Comparison of ENCODE assay signal across 18 cellular contexts in genomic region chr22:43869001-43869400, GRCh38. TPM values are rescaled to one million over a fixed set of nuclear protein-coding genes. Genes with fewer than 3 reads are reported as not detected.
"Had no signal": no experiment of that assay in that cellular context is flagged by ENCODE, and none has a peak within 500 bp of the region (broad histone marks: within the 10 kb centered on the region; RNA-seq: fewer than 3 reads in every experiment).

No MANE protein-coding gene starts in this region.

RNA-seq across cellular contexts. Expression of gene SULT4A1, which starts 6.7 kb away (rescaled TPM):
- total RNA-seq: left lobe of liver, lower lobe of right lung, mononuclear cell, natural killer cell, osteocyte, posterior vena cava, psoas muscle, thoracic aorta had no signal
- polyA plus RNA-seq: liver had no signal

RNA-seq across cellular contexts. Expression of gene PNPLA5, which starts 22.8 kb away (rescaled TPM):
- total RNA-seq: left cardiac atrium, left lobe of liver, liver, lower lobe of right lung, mesothelial cell of epicardium, mononuclear cell, natural killer cell, occipital lobe, osteocyte, posterior vena cava, psoas muscle, sigmoid colon, spleen, subcutaneous adipose tissue, thoracic aorta, ureter, uterus had no signal
- polyA plus RNA-seq: liver, sigmoid colon, small intestine, spleen had no signal

RNA-seq across cellular contexts. Expression of gene PNPLA3, which starts 54.6 kb away (rescaled TPM):
- total RNA-seq: mononuclear cell, sigmoid colon, thoracic aorta had no signal
